ENCODE assay signal across 14 cellular contexts in the genomic region with DNA sequence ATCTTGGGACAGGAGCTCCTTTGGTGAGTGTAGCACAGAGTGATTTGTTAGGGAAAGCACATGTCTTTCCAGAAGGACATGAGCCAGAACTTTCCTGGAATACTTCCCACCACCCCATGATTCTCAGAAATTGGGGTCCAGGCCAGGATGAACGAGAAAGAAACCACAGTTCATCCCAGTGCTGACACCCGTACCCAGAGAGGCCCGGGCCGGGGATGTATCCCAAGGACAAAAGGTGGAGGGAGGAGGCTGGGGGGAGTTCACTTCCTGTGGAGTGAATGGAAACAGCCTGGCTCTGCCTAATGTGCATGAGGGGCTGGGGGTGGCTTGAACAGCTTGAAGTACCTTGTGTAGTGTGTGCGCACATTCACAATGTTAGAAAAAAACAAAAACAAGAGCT. TPM values are rescaled to one million over a fixed set of nuclear protein-coding genes. Genes with fewer than 3 reads are reported as not detected.
A peak's percentile ranks its signal among the peaks of the same experiment; 100 is the strongest.
DNase-seq lines count a peak whose midpoint lies in the region; FAIRE-seq and TF ChIP-seq lines count a peak whose summit lies in the region.
"Had no signal": no experiment of that assay in that cellular context is flagged by ENCODE, and none has a peak within 500 bp of the region (broad histone marks: within the 10 kb centered on the region; RNA-seq: fewer than 3 reads in every experiment).

No MANE protein-coding gene starts in this region.

- no peaks in the 10 kb centered on the region for H3K9me3 ChIP-seq in H1 (ENCODE audit: insufficient read depth in 2 of 2, low read depth in 1 of 2, low read length in 1 of 2)
- H3K9me3 ChIP-seq in neuronal stem cell (replicated peaks in 1 of 2; ENCODE audit: control insufficient read depth in 2 of 2, insufficient read depth in 1 of 2, low read depth in 1 of 2, low read length in 2 of 2), result no peaks in the 10 kb centered on the region
- no peaks in the 10 kb centered on the region for H3K9me3 ChIP-seq in thyroid gland

- H3K36me3 ChIP-seq in H1 (ENCODE audit: control insufficient read depth in 2 of 4, insufficient read depth in 4 of 4, low read length in 3 of 4), result no peaks in the 10 kb centered on the region
- H3K36me3 ChIP-seq in neuronal stem cell (replicated peaks in 1 of 2; ENCODE audit: control insufficient read depth in 2 of 2, insufficient read depth in 2 of 2, low read length in 2 of 2), result no peaks in the 10 kb centered on the region
- no peaks in the 10 kb centered on the region for H3K36me3 ChIP-seq in thyroid gland

- no peak overlapping the region for H2BK15ac ChIP-seq in H1 (ENCODE audit: low read length)
- no peak overlapping the region for H2BK15ac ChIP-seq in neuronal stem cell (ENCODE audit: low read length)

- H3K4ac ChIP-seq in H1 (replicated peaks; ENCODE audit: insufficient read length, low read depth, low read length), result no peak overlapping the region
- no peak overlapping the region for H3K4ac ChIP-seq in neuronal stem cell (ENCODE audit: low read length)

- no peak overlapping the region for H3K56ac ChIP-seq in H1 (replicated peaks; ENCODE audit: insufficient read length, low read depth, low read length)

- no peak for FAIRE-seq in H1 (lab: Jason Lieb, UNC)
- FAIRE-seq: GM18507 had no signal

- no peak overlapping the region for H4K5ac ChIP-seq in H1 (ENCODE audit: insufficient read length, low read depth, low read length)

- H3K27ac ChIP-seq in H1 (ENCODE audit: low read depth, low read length) (no peak overlapping the region), neuronal stem cell (replicated peaks; ENCODE audit: low read length) (no peak overlapping the region), thyroid gland (peak overlapping the region in 2 of 3 donors; percentile 70 to 82)

- H2BK20ac ChIP-seq in H1 (ENCODE audit: low read length), result no peak overlapping the region

- TF ChIP-seq EP300 in H1 (IDR thresholded peaks at IDR 0.05; ENCODE audit: borderline replicate concordance in 1 of 2, low read depth in 2 of 2, low read length in 2 of 2), result no peak

- H3K14ac ChIP-seq in H1 (ENCODE audit: insufficient read length), result no peak overlapping the region
- H3K14ac ChIP-seq in neuronal stem cell (ENCODE audit: low read length), result no peak overlapping the region

- H3K18ac ChIP-seq in H1 (ENCODE audit: extremely low read depth, low read length) (no peak overlapping the region), neuronal stem cell (ENCODE audit: low read length) (no peak overlapping the region)

- no peak overlapping the region for H2AK5ac ChIP-seq in H1 (ENCODE audit: low read depth, low read length)
- no peak overlapping the region for H2AK5ac ChIP-seq in neuronal stem cell (ENCODE audit: low read depth, low read length)

- H2AFZ ChIP-seq in H1 (ENCODE audit: low read length), result 0 out of 2 replicates have a peak overlapping the region, but pooled peaks have one; percentile 41
- H2AFZ ChIP-seq in neuronal stem cell (ENCODE audit: low read length), result peak overlapping the region; percentile 79

- TF ChIP-seq RAD21 in H1 (IDR thresholded peaks at IDR 0.05 in 1 of 2, conservative IDR thresholded peaks at IDR 0.05 in 1 of 2; ENCODE audit: low read depth in 2 of 2, low read length in 2 of 2), result no peak

- H3K4me2 ChIP-seq in H1 (ENCODE audit: insufficient read depth in 1 of 2, low read depth in 2 of 2, low read length in 2 of 2) (no peak overlapping the region), neuronal stem cell (ENCODE audit: insufficient read depth, low read length, poor library complexity, severe bottlenecking) (no peak overlapping the region)

- DNase-seq in G401 (ENCODE audit: low spot score) (peak; percentile 20), H1 (ENCODE audit: low read depth in 1 of 2, low spot score in 2 of 2) (peak in 1 of 2 experiments; percentile 38), neuronal stem cell (ENCODE audit: low spot score) (no peak), thyroid gland (no peak), NK-92 (lab: John Stamatoyannopoulos, UW; ENCODE audit: unreplicated experiment) (no peak), NCI-H2196 (lab: John Stamatoyannopoulos, UW; ENCODE audit: unreplicated experiment) (no peak), AG20443 (ENCODE audit: low spot score) (no peak)
- DNase-seq: ACHN; CD8-positive, alpha-beta T cell; COR-L47; DMS53; H7; IMR-90 had no signal

- no peak overlapping the region for H2BK5ac ChIP-seq in H1 (ENCODE audit: low read depth, low read length)
- no peak overlapping the region for H2BK5ac ChIP-seq in neuronal stem cell (ENCODE audit: low read length)

- H3K4me1 ChIP-seq in H1 (replicated peaks in 1 of 4; ENCODE audit: control insufficient read depth in 3 of 4, insufficient read depth in 4 of 4, low read length in 3 of 4) (no peaks in the 10 kb centered on the region), neuronal stem cell (ENCODE audit: control insufficient read depth in 2 of 2, insufficient read depth in 1 of 2, low read depth in 1 of 2, low read length in 2 of 2) (no peaks in the 10 kb centered on the region), thyroid gland (peaks cover 30 to 32% of the 10 kb centered on the region in 2 donors)

- H4K91ac ChIP-seq in H1 (replicated peaks; ENCODE audit: insufficient read length, low read length) (no peak overlapping the region), neuronal stem cell (ENCODE audit: low read depth, low read length, poor library complexity) (no peak overlapping the region)

- peaks cover 2% of the 10 kb centered on the region; the same call in 1 of the 2 replicates for H3K23me2 ChIP-seq in H1 (ENCODE audit: low read depth, low read length)

- H4K20me1 ChIP-seq in H1 (replicated peaks in 1 of 2; ENCODE audit: control insufficient read depth in 1 of 2, insufficient read depth in 2 of 2, low read length in 2 of 2), result no peaks in the 10 kb centered on the region

- in situ Hi-C loops in G401 (cut with HindIII; ENCODE audit: low sequenced_read_pairs), result loop anchor here (25.0 kb wide), 1 partner anchor 317 kb away; no protein-coding TSS in a partner anchor

- no peak overlapping the region for H2BK120ac ChIP-seq in H1 (replicated peaks; ENCODE audit: low read depth, low read length)
- H2BK120ac ChIP-seq in neuronal stem cell (ENCODE audit: low read depth, low read length), result no peak overlapping the region

- no peak overlapping the region for H2BK12ac ChIP-seq in H1 (ENCODE audit: low read depth, low read length)
- no peak overlapping the region for H2BK12ac ChIP-seq in neuronal stem cell (ENCODE audit: low read length)

- H3K79me1 ChIP-seq in H1 (ENCODE audit: low read depth, low read length), result no peaks in the 10 kb centered on the region
- no peaks in the 10 kb centered on the region for H3K79me1 ChIP-seq in neuronal stem cell (ENCODE audit: low read depth, low read length)

- CTCF ChIA-PET in H1 (lab: Charles Lee; ENCODE audit: partially characterized antibody), result interaction anchor here (0.6 to 1.7 kb wide), 6 partner anchors 9 to 171 kb away, joined by 3 to 5 read pairs (median 4); no protein-coding TSS in a partner anchor

- WGBS in H1 (ENCODE audit: extremely low coverage in 1 of 2, insufficient coverage in 1 of 2, insufficient read length in 1 of 2, insufficient replicate concordance in 2 of 2, low coverage in 1 of 2, low lambda C conversion rate in 2 of 2, missing lambda C conversion rate in 1 of 2), 2 experiments, result 66% methylated on average over 5 of the region's 5 CpGs; no CpG with 5 or more reads in 1 of the 2 experiments
- WGBS in neuronal stem cell (ENCODE audit: extremely low coverage in 2 of 2, insufficient read length in 2 of 2, insufficient replicate concordance in 1 of 2), 2 donors, result no CpG with 5 or more reads among the region's 5 CpGs
- WGBS in thyroid gland, 2 donors, result 68 to 82% methylated on average over 5 of the region's 5 CpGs

- no peak overlapping the region for H3K4me3 ChIP-seq in H1 (ENCODE audit: extremely low read depth in 1 of 4, insufficient read depth in 2 of 4, low read depth in 3 of 4, low read length in 4 of 4)
- no peak overlapping the region for H3K4me3 ChIP-seq in neuronal stem cell (ENCODE audit: low read length in 2 of 2)
- no peak overlapping the region for H3K4me3 ChIP-seq in thyroid gland (replicated peaks in 1 of 3)

- H3K27me3 ChIP-seq in H1 (replicated peaks in 1 of 4; ENCODE audit: control insufficient read depth in 3 of 4, extremely low read depth in 1 of 4, insufficient read depth in 3 of 4, low read length in 3 of 4) (no peaks in the 10 kb centered on the region), neuronal stem cell (ENCODE audit: control insufficient read depth in 3 of 3, insufficient read depth in 3 of 3, low read depth in 1 of 3, low read length in 3 of 3) (peaks cover 0 to 2% (median 0%) of the 10 kb centered on the region in 3 experiments), thyroid gland (no peaks in the 10 kb centered on the region)

- POLR2A ChIA-PET in H1 (lab: Charles Lee; ENCODE audit: partially characterized antibody), result interaction anchor here (0.5 to 1.0 kb wide), 2 partner anchors 11 to 494 kb away, joined by 3 read pairs; no protein-coding TSS in a partner anchor

- TF ChIP-seq CTCF in H1 (IDR thresholded peaks at IDR 0.05; ENCODE audit: control extremely low read depth in 1 of 3, insufficient read depth in 1 of 3, low read depth in 1 of 3, low read length in 3 of 3) (no peak), thyroid gland (IDR thresholded peaks at IDR 0.05) (no peak)

- no peaks in the 10 kb centered on the region for H3K79me2 ChIP-seq in H1 (ENCODE audit: control insufficient read depth in 1 of 2, insufficient read depth in 2 of 2, low read length in 2 of 2)

- H3K23ac ChIP-seq in H1 (ENCODE audit: insufficient read length), result no peak overlapping the region
- H3K23ac ChIP-seq in neuronal stem cell (ENCODE audit: low read depth, low read length, poor library complexity), result no peak overlapping the region

- TF ChIP-seq POLR2A in H1 (IDR thresholded peaks at IDR 0.05; ENCODE audit: control extremely low read depth in 1 of 2, low read depth in 2 of 2, low read length in 2 of 2) (no peak), thyroid gland (IDR thresholded peaks at IDR 0.05) (no peak)

- H4K8ac ChIP-seq in H1 (ENCODE audit: extremely low read depth, insufficient read depth, low read length) (no peak overlapping the region), neuronal stem cell (ENCODE audit: low read depth, low read length) (no peak overlapping the region)

- H3K9ac ChIP-seq in H1 (replicated peaks in 1 of 4; ENCODE audit: extremely low read depth in 1 of 4, low read depth in 3 of 4, low read length in 3 of 4) (no peak overlapping the region), neuronal stem cell (ENCODE audit: low read depth, low read length, poor library complexity) (no peak overlapping the region)

- intact Hi-C loops in thyroid gland (cut with DNase I), result no loop called here

RNA-seq across cellular contexts. Expression of a gene that starts 47.5 kb away (rescaled TPM):
- 1.6 and 2.2 TPM in 2 replicates for total RNA-seq in G401 (2014; rRNA removed; shearing (Covaris generic))
- total RNA-seq in H1 (2021; fragmentation: NEBNext Ultra II Directional; extraction: Animal tissue kit (Norgen Biotek cat#: 25700)), result 2.7 and 6.5 TPM in 2 replicates
- 0.98 and 1.3 TPM in 2 replicates for polyA plus RNA-seq in H1 (2011; rRNA removed)
- polyA plus RNA-seq in H1 (2011; cell fraction: cytosol; rRNA removed), result 2.1 TPM
- polyA plus RNA-seq in H1 (2011; cell fraction: nucleus; rRNA removed), result 2.2 TPM
- 2.8 to 6.3 TPM (median 3.3 TPM) in 4 replicates for polyA plus RNA-seq in H1 (2012, experiment 1 of 2)
- polyA plus RNA-seq in H1 (2012, experiment 2 of 2), result 7.4 TPM
- polyA plus RNA-seq in H1 (2013, experiment 1 of 2), result 4.0 TPM
- 3.5 TPM for polyA plus RNA-seq in H1 (2013, experiment 2 of 2)
- 0.93 and 1.7 TPM in 2 replicates for polyA minus RNA-seq in H1 (2011; rRNA and poly(A)+ RNA removed)
- polyA minus RNA-seq in H1 (2011; cell fraction: cytosol; rRNA and poly(A)+ RNA removed), result 1.8 TPM
- polyA minus RNA-seq in H1 (2011; cell fraction: nucleus; rRNA and poly(A)+ RNA removed), result 3.1 TPM
- polyA plus RNA-seq in neuronal stem cell (2013, experiment 1 of 2), result 8.6 TPM
- 8.6 TPM for polyA plus RNA-seq in neuronal stem cell (2013, experiment 2 of 2)
- 10 to 100 TPM; 14.0 to 75.9 (median 18.7) TPM for total RNA-seq in thyroid gland

Comparison
In these comparisons a context has a peak if more than half of its experiments do, and no peak if none do; other contexts are left out.
1. H3K27ac ChIP-seq: peak in thyroid gland (2 of 3); none in H1 (single experiment) and neuronal stem cell (single experiment).